Comparison of ENCODE assay signal across 8 cellular contexts in the genomic region with DNA sequence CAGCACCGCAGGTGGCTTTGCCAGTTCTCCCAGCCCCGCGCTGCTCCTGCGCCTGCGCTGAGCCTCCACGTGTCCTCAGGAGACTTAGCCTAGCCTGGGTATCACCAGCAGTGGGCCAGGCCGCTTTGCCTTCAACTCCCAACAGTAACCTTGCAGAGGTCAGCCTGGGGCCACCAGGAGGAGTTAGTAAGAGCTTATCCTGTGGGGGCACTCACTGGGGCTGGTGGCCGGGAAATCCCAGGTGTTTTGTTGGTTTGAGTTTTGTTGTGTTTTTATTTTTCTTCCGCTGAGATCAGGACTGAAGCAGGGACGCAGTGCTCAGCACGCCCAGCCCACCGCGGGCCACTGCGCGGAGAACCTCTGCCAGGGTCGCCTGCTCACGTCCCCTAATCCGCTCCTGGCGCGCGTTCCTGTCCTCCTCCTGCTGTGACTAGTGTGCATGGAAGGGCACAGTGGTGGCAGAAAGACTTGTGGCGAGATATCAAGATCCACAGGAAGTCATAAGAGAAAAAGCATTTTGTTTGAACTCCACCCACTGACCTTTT.
A peak's percentile ranks its signal among the peaks of the same experiment; 100 is the strongest.
DNase-seq lines count a peak whose midpoint lies in the region; ATAC-seq and TF ChIP-seq lines count a peak whose summit lies in the region.

No MANE protein-coding gene starts in this region.

- no peaks in the 10 kb centered on the region for H3K79me2 ChIP-seq in osteoblast (ENCODE audit: insufficient read depth, low read length)

- peak overlapping the region; percentile 90 for H3K27ac Mint-ChIP-seq in activated CD8-positive, alpha-beta memory T cell treated with anti-CD3 and anti-CD28 coated beads, Interleukin-2, amount 10 ng/mL, durations not matched to agents 7 days and 5 days
- no peak overlapping the region for H3K27ac Mint-ChIP-seq in type B pancreatic cell
- H3K27ac Mint-ChIP-seq in CD14-positive monocyte = peak overlapping the region in 1 of 7 donors; percentile 10

- no peaks in the 10 kb centered on the region for H3K27me3 Mint-ChIP-seq in activated CD8-positive, alpha-beta memory T cell treated with anti-CD3 and anti-CD28 coated beads, Interleukin-2, amount 10 ng/mL, durations not matched to agents 7 days and 5 days
- H3K27me3 Mint-ChIP-seq in type B pancreatic cell (peaks cover 8% of the 10 kb centered on the region), CD14-positive monocyte (ENCODE audit: low read depth in 3 of 3) (peaks cover 1 to 2% (median 2%) of the 10 kb centered on the region in 3 donors)

- no peaks in the 10 kb centered on the region for H3K9me3 ChIP-seq in osteoblast (ENCODE audit: low read depth, low read length)

- peaks cover 6% of the 10 kb centered on the region for H3K36me3 Mint-ChIP-seq in activated CD8-positive, alpha-beta memory T cell treated with anti-CD3 and anti-CD28 coated beads, Interleukin-2, amount 10 ng/mL, durations not matched to agents 7 days and 5 days
- H3K36me3 Mint-ChIP-seq in type B pancreatic cell (no peaks in the 10 kb centered on the region), CD14-positive monocyte (no peaks in the 10 kb centered on the region)

- H3K36me3 ChIP-seq in osteoblast (ENCODE audit: insufficient read depth, low read length) = no peaks in the 10 kb centered on the region

- peak; percentile 82 for ATAC-seq in activated CD8-positive, alpha-beta memory T cell treated with anti-CD3 and anti-CD28 coated beads, Interleukin-2, amount 10 ng/mL, durations not matched to agents 7 days and 5 days
- ATAC-seq in GM21825 (IDR thresholded peaks at IDR 0.05; ENCODE audit: unreplicated experiment) = no peak

- H3K4me3 ChIP-seq in epithelial cell of proximal tubule (ENCODE audit: low read depth, low read length) (peak overlapping the region; percentile 46), osteoblast (ENCODE audit: insufficient read depth, low read length) (peak overlapping the region; percentile 75)

- H3K4me1 Mint-ChIP-seq in activated CD8-positive, alpha-beta memory T cell treated with anti-CD3 and anti-CD28 coated beads, Interleukin-2, amount 10 ng/mL, durations not matched to agents 7 days and 5 days = peaks cover 40% of the 10 kb centered on the region
- H3K4me1 Mint-ChIP-seq in type B pancreatic cell (ENCODE audit: unreplicated experiment) = peaks cover 15% of the 10 kb centered on the region
- no peaks in the 10 kb centered on the region for H3K4me1 Mint-ChIP-seq in CD14-positive monocyte

- TF ChIP-seq CTCF in epithelial cell of proximal tubule (conservative IDR thresholded peaks at IDR 0.05; ENCODE audit: low read depth, low read length) = no peak
- TF ChIP-seq CTCF in osteoblast (IDR thresholded peaks at IDR 0.05; ENCODE audit: extremely low read depth, low read depth, low read length) = no peak
- TF ChIP-seq CTCF in type B pancreatic cell (conservative IDR thresholded peaks at IDR 0.05) = no peak
- TF ChIP-seq CTCF in CD14-positive monocyte (IDR thresholded peaks at IDR 0.05) = no peak

- peak overlapping the region; percentile 95 for H2AFZ ChIP-seq in osteoblast (ENCODE audit: low read length)

- peaks cover 15% of the 10 kb centered on the region for H3K4me1 ChIP-seq in osteoblast (ENCODE audit: insufficient read depth, low read length)

- H3K9me3 Mint-ChIP-seq in activated CD8-positive, alpha-beta memory T cell treated with anti-CD3 and anti-CD28 coated beads, Interleukin-2, amount 10 ng/mL, durations not matched to agents 7 days and 5 days (ENCODE audit: low read depth) = peaks cover 3% of the 10 kb centered on the region
- H3K9me3 Mint-ChIP-seq in type B pancreatic cell (no peaks in the 10 kb centered on the region), CD14-positive monocyte (peaks cover 3 to 14% (median 10%) of the 10 kb centered on the region in 7 donors)

- intact Hi-C loops in CD14-positive monocyte (cut with micrococcal nuclease) = no loop called here

- H3K4me2 ChIP-seq in osteoblast (ENCODE audit: insufficient read depth, low read length) = peak overlapping the region; percentile 97

- H4K20me1 ChIP-seq in osteoblast (ENCODE audit: insufficient read depth, low read length) = no peaks in the 10 kb centered on the region

- no peaks in the 10 kb centered on the region for H3K27me3 ChIP-seq in osteoblast (ENCODE audit: insufficient read depth, low read length)

- CTCF ChIA-PET in activated CD8-positive, alpha-beta memory T cell treated with anti-CD3 and anti-CD28 coated beads, Interleukin-2, amount 10 ng/mL, durations not matched to agents 7 days and 5 days (lab: Charles Lee) = interaction anchor here (0.6 to 1.1 kb wide), 5 partner anchors 12 to 1024 kb away, joined by 3 to 7 read pairs (median 4); partner anchors contain the start of gene PDS5B

- DNase-seq in NCI-H2081 (lab: John Stamatoyannopoulos, UW) = peak; percentile 82 to 89
- peak; percentile 83 for DNase-seq in activated CD8-positive, alpha-beta memory T cell treated with anti-CD3 and anti-CD28 coated beads, Interleukin-2, amount 10 ng/mL, durations not matched to agents 7 days and 5 days
- DNase-seq in epithelial cell of proximal tubule (ENCODE audit: low read depth) = no peak
- DNase-seq in osteoblast (ENCODE audit: insufficient read length, low spot score, missing footprints) = peak; percentile 87
- DNase-seq in type B pancreatic cell (ENCODE audit: extremely low spot score, unreplicated experiment) = no peak
- no peak for DNase-seq in CD14-positive monocyte (ENCODE audit: low spot score)
- no peak for DNase-seq in KG1 (lab: John Stamatoyannopoulos, UW)

- peak overlapping the region; percentile 70 for H3K27ac ChIP-seq in osteoblast (ENCODE audit: low read depth, low read length)

- H3K4me3 Mint-ChIP-seq in activated CD8-positive, alpha-beta memory T cell treated with anti-CD3 and anti-CD28 coated beads, Interleukin-2, amount 10 ng/mL, durations not matched to agents 7 days and 5 days = peak overlapping the region; percentile 74
- H3K4me3 Mint-ChIP-seq in type B pancreatic cell = peak overlapping the region; percentile 44
- H3K4me3 Mint-ChIP-seq in CD14-positive monocyte = no peak overlapping the region

Comparison
In these comparisons a context has a peak if more than half of its experiments do, and no peak if none do; other contexts are left out.
1. DNase-seq: peak in NCI-H2081 (2 of 2), activated CD8-positive, alpha-beta memory T cell treated with anti-CD3 and anti-CD28 coated beads, Interleukin-2, amount 10 ng/mL, durations not matched to agents 7 days and 5 days (single experiment) and osteoblast (single experiment); none in epithelial cell of proximal tubule (single experiment), type B pancreatic cell (single experiment), CD14-positive monocyte (single experiment) and KG1 (single experiment).
2. H3K4me3 Mint-ChIP-seq: peak in activated CD8-positive, alpha-beta memory T cell treated with anti-CD3 and anti-CD28 coated beads, Interleukin-2, amount 10 ng/mL, durations not matched to agents 7 days and 5 days (single experiment) and type B pancreatic cell (single experiment); none in CD14-positive monocyte (0 of 2).